ENCODE assay signal across 1 cellular context in genomic region chr14:95445161-95445560, GRCh38.
TF ChIP-seq lines count a peak whose summit lies in the region.

No MANE protein-coding gene starts in this region.

TF ChIP-seq in SK-N-SH, 30 proteins besides CTCF, POLR2A, EP300 and RAD21 (continued from another document):
- TF ChIP-seq TCF12 (IDR thresholded peaks at IDR 0.05) (0 out of 2 replicates have a peak, but pooled peaks have one; percentile 20), IRF3 (IDR thresholded peaks at IDR 0.05; ENCODE audit: low read depth, low read length) (no peak), YY1 (IDR thresholded peaks at IDR 0.05; ENCODE audit: low read depth) (no peak), GATA2 (CRISPR knock-in tag; IDR thresholded peaks at IDR 0.05) (peak; percentile 20; the same call in 1 of the 2 replicates), PBX3 (IDR thresholded peaks at IDR 0.05) (peak; percentile 37; the same call in 1 of the 2 replicates), RXRA (IDR thresholded peaks at IDR 0.05; ENCODE audit: borderline replicate concordance, low read depth) (no peak), RFX5 (IDR thresholded peaks at IDR 0.05; ENCODE audit: low read length) (no peak), TEAD4 (IDR thresholded peaks at IDR 0.05; ENCODE audit: borderline replicate concordance, insufficient read depth) (no peak)
